8 cellular contexts compared by ENCODE assay signal in genomic region chr17:29291163-29291752, GRCh38. TPM values are rescaled to one million over a fixed set of nuclear protein-coding genes. Genes with fewer than 3 reads are reported as not detected.
DNase-seq lines count a peak whose midpoint lies in the region; ATAC-seq, FAIRE-seq and TF ChIP-seq lines count a peak whose summit lies in the region.

No MANE protein-coding gene starts in this region.

- peaks cover 18 to 70% (median 63%) of the 10 kb centered on the region in 9 donors for H3K4me1 ChIP-seq in heart right ventricle
- H3K4me1 ChIP-seq in MM.1S (ENCODE audit: low read length) = peaks cover 11% of the 10 kb centered on the region; the same call in 1 of the 2 replicates
- peaks cover 7% of the 10 kb centered on the region for H3K4me1 ChIP-seq in mesodermal cell (ENCODE audit: control insufficient read depth, insufficient read depth, low read length, poor library complexity, severe bottlenecking)

- H3K9me3 ChIP-seq in heart right ventricle (no peaks in the 10 kb centered on the region), MM.1S (replicated peaks; ENCODE audit: insufficient read depth, low read length) (no peaks in the 10 kb centered on the region), mesodermal cell (ENCODE audit: control insufficient read depth, low read length) (no peaks in the 10 kb centered on the region)

- H3K27me3 ChIP-seq in heart right ventricle = no peaks in the 10 kb centered on the region
- H3K27me3 ChIP-seq in MM.1S (replicated peaks; ENCODE audit: insufficient read depth, low read length) = no peaks in the 10 kb centered on the region

- DNase-seq in heart right ventricle (peak in 1 of 2 donors; percentile 36), Right ventricle myocardium superior (no peak), MM.1S (peak; percentile 73), SIG-M5 treated with dmso at 0.1 percent for 504 hours (lab: John Stamatoyannopoulos, UW; ENCODE audit: unreplicated experiment) (peak; percentile 89), dermis blood vessel endothelial cell (peak; percentile 82), urothelium cell line (ENCODE audit: low spot score) (peak; percentile 44)

- no peak for ATAC-seq in heart right ventricle
- ATAC-seq in Right ventricle myocardium superior (ENCODE audit: poor library complexity) = no peak
- ATAC-seq in esophagus mucosa = no peak

- intact Hi-C loops in heart right ventricle (cut with DNase I) = loop anchor here in 4 of 10 donors (1.0 to 5.0 kb wide), 5 partner anchors 34 to 146 kb away; no protein-coding TSS in a partner anchor
- intact Hi-C loops in Right ventricle myocardium superior (cut with DNase I) = loop anchor here (5.0 kb wide), 1 partner anchor 144 kb away; no protein-coding TSS in a partner anchor

- 9 to 12% methylated on average over 5 of the region's 5 CpGs for WGBS in heart right ventricle, 2 donors
- whole genome bisulfite sequencing in mesodermal cell (ENCODE audit: insufficient coverage in 2 of 2), 2 experiments = no CpG with 5 or more reads among the region's 5 CpGs

- no peak overlapping the region for H2AFZ ChIP-seq in MM.1S (ENCODE audit: low read length)

- peaks cover 56% of the 10 kb centered on the region for H4K20me1 ChIP-seq in MM.1S (ENCODE audit: insufficient read depth, low read length)

- H3K4me2 ChIP-seq in MM.1S (ENCODE audit: low read depth, low read length) = peak overlapping the region; percentile 84

- H3F3A ChIP-seq in MM.1S (ENCODE audit: insufficient read depth, low read length) = peaks cover 30% of the 10 kb centered on the region

- peak overlapping the region in 8 of 10 donors; percentile 98 to 100 (median 99) for H3K27ac ChIP-seq in heart right ventricle
- H3K27ac ChIP-seq in MM.1S (ENCODE audit: low read length) = no peak overlapping the region
- no peak overlapping the region for H3K27ac ChIP-seq in mesodermal cell (ENCODE audit: low read depth, low read length, severe bottlenecking)

- H3K4me3 ChIP-seq in heart right ventricle (peak overlapping the region in 9 of 10 donors; percentile 73 to 99 (median 94)), MM.1S (ENCODE audit: low read length) (peak overlapping the region; percentile 85), mesodermal cell (ENCODE audit: extremely low read depth, insufficient read depth, low read length, poor library complexity, severe bottlenecking) (peak overlapping the region; percentile 100)

- peaks cover 74% of the 10 kb centered on the region for H3K79me2 ChIP-seq in MM.1S (ENCODE audit: low read length)

- H3K36me3 ChIP-seq in heart right ventricle = peaks cover 0 to 40% (median 13%) of the 10 kb centered on the region in 9 donors
- peaks cover 17% of the 10 kb centered on the region for H3K36me3 ChIP-seq in MM.1S (replicated peaks; ENCODE audit: insufficient read depth, low read length)
- peaks cover 47% of the 10 kb centered on the region for H3K36me3 ChIP-seq in mesodermal cell (ENCODE audit: control insufficient read depth, insufficient read depth, low read length)

- FAIRE-seq in urothelium cell line (lab: Jason Lieb, UNC) = no peak

- H3K9me2 ChIP-seq in MM.1S (replicated peaks; ENCODE audit: insufficient read depth, low read length) = no peaks in the 10 kb centered on the region

- peak; percentile 49 to 78 (median 74) for TF ChIP-seq CTCF in heart right ventricle (IDR thresholded peaks at IDR 0.05)
- TF ChIP-seq CTCF in MM.1S (IDR thresholded peaks at IDR 0.05; ENCODE audit: low read length) = peak; percentile 68

- H3K9ac ChIP-seq in MM.1S (ENCODE audit: low read length) = peak overlapping the region; percentile 79; the same call in 1 of the 2 replicates

RNA-seq across cellular contexts. Expression of gene NUFIP2, which starts 2.7 kb away (rescaled TPM):
- total RNA-seq in heart right ventricle (10 to 100 TPM; 32.1 to 58.3 (median 39.6) TPM), Right ventricle myocardium superior (38.4 TPM), dermis blood vessel endothelial cell (38.5 and 43.7 TPM in 2 replicates), esophagus mucosa (35.0 TPM)
- 10 to 100 TPM in 1 of 2 donors, 1 to 10 TPM in 1; 7.1 to 11.5 TPM for polyA plus RNA-seq in heart right ventricle
- 39.9 TPM for polyA plus RNA-seq in mesodermal cell (2013, experiment 1 of 2)
- 39.1 TPM for polyA plus RNA-seq in mesodermal cell (2013, experiment 2 of 2)

RNA-seq across cellular contexts. Expression of gene CRYBA1, which starts 44.6 kb away (rescaled TPM):
- total RNA-seq in heart right ventricle (not detected), Right ventricle myocardium superior (not detected), dermis blood vessel endothelial cell (not detected in 2 replicates), esophagus mucosa (not detected)
- not detected for polyA plus RNA-seq in heart right ventricle
- polyA plus RNA-seq in mesodermal cell (2013, experiment 1 of 2) = not detected
- polyA plus RNA-seq in mesodermal cell (2013, experiment 2 of 2) = not detected

Comparison
In these comparisons a context has a peak if more than half of its experiments do, and no peak if none do; other contexts are left out.
1. H3K27ac ChIP-seq: peak in heart right ventricle (8 of 10); none in MM.1S (single experiment) and mesodermal cell (single experiment).
2. Peak in every context shown above with its lines, with median percentiles within 50 percentile points of each other: H3K4me3 ChIP-seq.